In the genomic region with DNA sequence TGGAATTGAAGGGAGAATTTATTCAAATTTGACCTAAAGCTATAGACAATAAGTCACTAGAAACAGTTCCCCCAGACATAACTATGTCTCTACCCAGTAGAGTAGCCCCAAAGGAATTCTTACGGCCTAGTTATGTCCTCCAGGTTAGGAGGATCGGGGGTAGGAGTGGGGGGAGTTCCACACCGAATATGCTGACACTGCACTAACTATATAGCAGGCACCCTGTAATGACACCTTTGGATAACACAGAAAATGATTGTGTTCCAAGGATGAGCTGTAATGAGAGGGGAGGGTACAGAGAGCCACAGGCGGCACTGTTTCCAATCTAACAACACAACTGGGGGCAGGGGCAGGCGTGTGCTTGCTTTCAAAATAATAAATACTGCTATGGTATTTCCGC, we compare ENCODE assay signal across 27 cellular contexts.
"Had no signal": no experiment of that assay in that cellular context is flagged by ENCODE, and none has a peak within 500 bp of the region (broad histone marks: within the 10 kb centered on the region; RNA-seq: fewer than 3 reads in every experiment).

No MANE protein-coding gene starts in this region.

- ATAC-seq: natural killer cell; psoas muscle; right cardiac atrium; sciatic nerve; stimulated activated effector memory CD8-positive, alpha-beta T cell treated with anti-CD3 and anti-CD28 coated beads, Interleukin-12 subunit alpha, Interleukin-12 subunit beta, amount 100 ng/mL, for 72 hours; stimulated activated naive B cell treated with anti-CD40 and anti-IgM and Interleukin-4, amounts not matched to agents 10 μg/mL and 1 μg/mL and 100 μg/mL, for 72 hours had no signal

- H3K4me1 ChIP-seq: neural progenitor cell, parathyroid adenoma, psoas muscle, spleen, stomach, thyroid gland, tibial nerve, upper lobe of left lung, vagina had no signal

- H2AFZ ChIP-seq: neural progenitor cell, parathyroid adenoma had no signal

- H3K9me3 ChIP-seq: ovary, psoas muscle, spleen, stomach, thoracic aorta, thyroid gland, tibial nerve, upper lobe of left lung, vagina had no signal

- H3K4me2 ChIP-seq: neural progenitor cell, smooth muscle cell had no signal

- H3K36me3 ChIP-seq: neural progenitor cell, ovary, spleen, stomach, thoracic aorta, thyroid gland, tibial nerve, upper lobe of left lung, vagina had no signal

- H3K27me3 ChIP-seq: neural progenitor cell, ovary, spleen, stomach, thyroid gland, tibial nerve, upper lobe of left lung, vagina had no signal

- H3K9ac ChIP-seq: neural progenitor cell, parathyroid adenoma had no signal

- FAIRE-seq: urothelium cell line had no signal

- H3K79me2 ChIP-seq: parathyroid adenoma had no signal

- H3K4me3 ChIP-seq: neural progenitor cell, ovary, psoas muscle, skin epidermis, smooth muscle cell, spleen, stomach, thoracic aorta, thyroid gland, tibial nerve, upper lobe of left lung, vagina had no signal

- DNase-seq: natural killer cell; occipital lobe; ovary; posterior cingulate gyrus; psoas muscle; right cardiac atrium; spleen; stimulated activated CD4-positive, alpha-beta T cell treated with anti-CD3 and anti-CD28 coated beads, Interleukin-12 subunit alpha, Interleukin-12 subunit beta, amount 100 ng/mL, for 4 hours; stimulated activated CD4-positive, alpha-beta T cell treated with anti-CD3 and anti-CD28 coated beads, Interleukin-2, amount 100 ng/mL, for 24 hours; stimulated activated CD4-positive, alpha-beta T cell treated with anti-CD3 and anti-CD28 coated beads, Interleukin-2, amount 100 ng/mL, for 48 hours; stimulated activated CD4-positive, alpha-beta T cell treated with anti-CD3 and anti-CD28 coated beads, Interleukin-4, amount 100 ng/mL, for 24 hours; stimulated activated naive B cell treated with anti-CD40 and anti-IgM and Interleukin-4, amounts not matched to agents 10 μg/mL and 1 μg/mL and 100 μg/mL, for 72 hours; stimulated activated naive CD4-positive, alpha-beta T cell treated with Interleukin-2 at 50 U/mL for 16 hours; stomach; thyroid gland; trophoblast cell; upper lobe of left lung had no signal

- H3K27ac ChIP-seq: neural progenitor cell, ovary, parathyroid adenoma, psoas muscle, skin epidermis, spleen, stomach, thoracic aorta, thyroid gland, tibial nerve, upper lobe of left lung, vagina had no signal
